In genomic region chr17:82694647-82695046, GRCh38 we compare ENCODE assay signal across 26 cellular contexts.
"Had no signal": no experiment of that assay in that cellular context is flagged by ENCODE, and none has a peak within 500 bp of the region (broad histone marks: within the 10 kb centered on the region; RNA-seq: fewer than 3 reads in every experiment).

No MANE protein-coding gene starts in this region.

- DNase-seq: activated CD4-positive, alpha-beta memory T cell treated with anti-CD3 and anti-CD28 coated beads for 36 hours; activated CD4-positive, alpha-beta T cell treated with anti-CD3 and anti-CD28 coated beads, Interleukin-2, amount 10 ng/mL, durations not matched to agents 7 days and 5 days; activated CD4-positive, CD25-positive, alpha-beta regulatory T cell; activated CD8-positive, alpha-beta memory T cell treated with anti-CD3 and anti-CD28 coated beads for 24 hours; activated gamma-delta T cell treated with Interleukin-2 at 50 U/mL for 16 hours; activated naive CD4-positive, alpha-beta T cell treated with anti-CD3 and anti-CD28 coated beads, Interleukin-2, amount 10 ng/mL, durations not matched to agents 7 days and 5 days; activated naive CD8-positive, alpha-beta T cell treated with anti-CD3 and anti-CD28 coated beads, Interleukin-2, amount 10 ng/mL, durations not matched to agents 7 days and 5 days; activated T-cell treated with anti-CD3 and anti-CD28 coated beads, Interleukin-2, amount 50 U/mL, for 72 hours; body of pancreas; KG1; NCI-H1092; NCI-H1417; NCI-H1930; NCI-H2171; NCI-H2227 treated with DMSO at 0.1 percent for 48 hours; NCI-H526; NCI-H82; OCI-M1; RPMI8226; SJCRH30; SK-N-SH; T-helper 1 cell had no signal

- H3K27me3 Mint-ChIP-seq: activated CD4-positive, alpha-beta memory T cell treated with anti-CD3 and anti-CD28 coated beads for 36 hours; central memory CD8-positive, alpha-beta T cell had no signal

- H3K27ac Mint-ChIP-seq: activated CD4-positive, alpha-beta memory T cell treated with anti-CD3 and anti-CD28 coated beads for 36 hours; activated CD4-positive, alpha-beta T cell treated with anti-CD3 and anti-CD28 coated beads, Interleukin-2, amount 10 ng/mL, durations not matched to agents 7 days and 5 days; activated naive CD4-positive, alpha-beta T cell treated with anti-CD3 and anti-CD28 coated beads, Interleukin-2, amount 10 ng/mL, durations not matched to agents 7 days and 5 days; activated naive CD8-positive, alpha-beta T cell treated with anti-CD3 and anti-CD28 coated beads, Interleukin-2, amount 10 ng/mL, durations not matched to agents 7 days and 5 days; activated T-cell treated with anti-CD3 and anti-CD28 coated beads, Interleukin-2, amount 50 U/mL, for 72 hours; activated T-helper 2 cell treated with anti-CD3 and anti-CD28 coated beads, Interferon-gamma antibody, Interleukin-2, Interleukin-4, amounts not matched to agents 10 μg/mL and 5 μg/mL and 100 μg/mL, durations not matched to agents 14 hours and 24 hours and 36 hours had no signal

- H3K4me3 Mint-ChIP-seq: activated CD4-positive, alpha-beta memory T cell treated with anti-CD3 and anti-CD28 coated beads for 36 hours; activated CD4-positive, alpha-beta T cell treated with anti-CD3 and anti-CD28 coated beads, Interleukin-2, amount 10 ng/mL, durations not matched to agents 7 days and 5 days; activated naive CD4-positive, alpha-beta T cell treated with anti-CD3 and anti-CD28 coated beads, Interleukin-2, amount 10 ng/mL, durations not matched to agents 7 days and 5 days; activated naive CD8-positive, alpha-beta T cell treated with anti-CD3 and anti-CD28 coated beads, Interleukin-2, amount 10 ng/mL, durations not matched to agents 7 days and 5 days; activated T-cell treated with anti-CD3 and anti-CD28 coated beads, Interleukin-2, amount 50 U/mL, for 72 hours; central memory CD8-positive, alpha-beta T cell had no signal

- ATAC-seq: activated T-cell treated with anti-CD3 and anti-CD28 coated beads, Interleukin-2, amount 50 U/mL, for 72 hours; body of pancreas; Panc1; Right ventricle myocardium inferior had no signal
